ENCODE assay signal across 26 cellular contexts in genomic region chr6:26133730-26134129, GRCh38.
"Had no signal": no experiment of that assay in that cellular context is flagged by ENCODE, and none has a peak within 500 bp of the region (broad histone marks: within the 10 kb centered on the region; RNA-seq: fewer than 3 reads in every experiment).

No MANE protein-coding gene starts in this region.

- FAIRE-seq: endothelial cell of umbilical vein, TTC549 had no signal

- H3K4me2 ChIP-seq: hepatocyte had no signal

- H3K9me3 ChIP-seq: ascending aorta, lower lobe of right lung, right lobe of liver, stomach, vagina had no signal

- H3K4me3 Mint-ChIP-seq: activated CD4-positive, alpha-beta memory T cell treated with anti-CD3 and anti-CD28 coated beads for 36 hours; activated naive CD4-positive, alpha-beta T cell treated with anti-CD3 and anti-CD28 coated beads for 36 hours; immature natural killer cell; natural killer cell had no signal

- H2AFZ ChIP-seq: hepatocyte, parathyroid adenoma had no signal

- ATAC-seq: esophagus mucosa, left lobe of liver, lower lobe of right lung, natural killer cell, right lobe of liver had no signal

- H3K27me3 Mint-ChIP-seq: activated CD4-positive, alpha-beta memory T cell treated with anti-CD3 and anti-CD28 coated beads for 36 hours had no signal

- H3K9ac ChIP-seq: parathyroid adenoma had no signal

- H3K36me3 Mint-ChIP-seq: natural killer cell had no signal

- H3K4me3 ChIP-seq: ascending aorta, hepatocyte, lower lobe of right lung, right lobe of liver, skin epidermis, stomach, vagina had no signal

- H3K9me3 Mint-ChIP-seq: activated CD4-positive, alpha-beta memory T cell treated with anti-CD3 and anti-CD28 coated beads for 36 hours; activated naive CD4-positive, alpha-beta T cell treated with anti-CD3 and anti-CD28 coated beads for 36 hours; immature natural killer cell; natural killer cell had no signal

- H3K27ac Mint-ChIP-seq: activated CD4-positive, alpha-beta memory T cell treated with anti-CD3 and anti-CD28 coated beads for 36 hours; activated naive CD4-positive, alpha-beta T cell treated with anti-CD3 and anti-CD28 coated beads for 36 hours had no signal

- DNase-seq: activated CD4-positive, alpha-beta memory T cell treated with anti-CD3 and anti-CD28 coated beads for 36 hours; activated CD4-positive, alpha-beta T cell treated with anti-CD3 and anti-CD28 coated beads for 4 hours; activated naive CD4-positive, alpha-beta T cell treated with anti-CD3 and anti-CD28 coated beads for 36 hours; activated T-cell treated with anti-CD3 and anti-CD28 coated beads, Interleukin-2, amount 50 U/mL, for 48 hours; central memory CD4-positive, alpha-beta T cell; dermis blood vessel endothelial cell; effector CD8-positive, alpha-beta T cell; foreskin melanocyte; glutamatergic neuron; immature natural killer cell; lower lobe of right lung; natural killer cell; right lobe of liver; stimulated activated CD4-positive, alpha-beta T cell treated with anti-CD3 and anti-CD28 coated beads, Interleukin-1b, Interleukin-23, amount 100 ng/mL, for 48 hours; stomach; trophoblast cell; WERI-Rb-1 had no signal

- H3K27ac ChIP-seq: ascending aorta, hepatocyte, lower lobe of right lung, parathyroid adenoma, right lobe of liver, skin epidermis, stomach, vagina, WERI-Rb-1 had no signal

- H3K27me3 ChIP-seq: ascending aorta, hepatocyte, right lobe of liver, stomach, vagina had no signal

- H3K4me1 ChIP-seq: lower lobe of right lung had no signal
